In the genomic region with DNA sequence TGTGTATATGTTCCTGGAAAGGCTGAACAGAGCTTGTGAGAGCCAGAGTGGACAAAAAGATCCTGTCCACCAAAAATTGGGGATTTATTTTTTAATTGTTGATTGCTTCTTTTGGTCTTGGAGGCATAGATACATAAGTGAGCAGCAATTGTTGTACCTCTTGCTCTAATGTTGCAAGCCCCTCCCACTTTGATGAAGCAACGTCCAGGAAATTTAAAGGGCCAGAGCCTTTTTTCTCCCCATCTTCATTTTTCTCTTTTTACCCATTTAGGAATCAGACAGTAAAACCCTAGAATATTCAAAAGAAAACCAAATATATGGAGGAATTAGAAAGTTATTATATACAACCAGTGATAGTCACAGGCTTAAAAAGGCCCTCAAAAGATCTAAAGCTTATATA, we compare ENCODE assay signal across 27 cellular contexts.
"Had no signal": no experiment of that assay in that cellular context is flagged by ENCODE, and none has a peak within 500 bp of the region (broad histone marks: within the 10 kb centered on the region; RNA-seq: fewer than 3 reads in every experiment).

No MANE protein-coding gene starts in this region.

- H3K9me3 ChIP-seq: colonic mucosa, esophagus muscularis mucosa, gastroesophageal sphincter, heart left ventricle, left lung, pancreas, right lobe of liver, suprapubic skin, transverse colon, upper lobe of right lung, uterus had no signal

- H3K27ac Mint-ChIP-seq: dendritic cell treated with granulocyte-macrophage colony-stimulating factor and Interleukin-4, amounts not matched to agents 40 ng/mL and 50 ng/mL, for 4 days; endodermal cell; naive thymus-derived CD4-positive, alpha-beta T cell; nephron; stimulated activated naive B cell treated with anti-CD40 and anti-IgM and Interleukin-4, amounts not matched to agents 10 μg/mL and 1 μg/mL and 100 μg/mL, for 72 hours; stimulated activated naive CD8-positive, alpha-beta T cell treated with anti-CD3 and anti-CD28 coated beads, Interleukin-15, Interleukin-2, amounts not matched to agents 100 ng/mL and 50 ng/mL, for 24 hours had no signal

- DNase-seq: colonic mucosa; effector CD8-positive, alpha-beta T cell; endodermal cell; foreskin keratinocyte; heart left ventricle; left cardiac atrium; left lung; mesendoderm; midbrain; naive thymus-derived CD4-positive, alpha-beta T cell; occipital lobe; pancreas; right lobe of liver; small intestine; stimulated activated CD4-positive, alpha-beta T cell treated with anti-CD3 and anti-CD28 coated beads, Interleukin-15, amount 100 ng/mL, for 24 hours; stimulated activated CD4-positive, alpha-beta T cell treated with anti-CD3 and anti-CD28 coated beads, Interleukin-2, amount 100 ng/mL, for 48 hours; stimulated activated naive B cell treated with anti-CD40 and anti-IgM and Interleukin-4, amounts not matched to agents 10 μg/mL and 1 μg/mL and 100 μg/mL, for 72 hours; transverse colon; upper lobe of right lung; uterus had no signal

- H3K4me3 ChIP-seq: colonic mucosa, esophagus muscularis mucosa, gastroesophageal sphincter, heart left ventricle, hepatocyte, left lung, pancreas, right lobe of liver, suprapubic skin, transverse colon, upper lobe of right lung, uterus had no signal

- H3K79me2 ChIP-seq: hepatocyte had no signal

- H3K4me3 Mint-ChIP-seq: dendritic cell treated with granulocyte-macrophage colony-stimulating factor and Interleukin-4, amounts not matched to agents 40 ng/mL and 50 ng/mL, for 4 days; endodermal cell; naive thymus-derived CD4-positive, alpha-beta T cell; nephron; stimulated activated naive B cell treated with anti-CD40 and anti-IgM and Interleukin-4, amounts not matched to agents 10 μg/mL and 1 μg/mL and 100 μg/mL, for 72 hours; stimulated activated naive CD8-positive, alpha-beta T cell treated with anti-CD3 and anti-CD28 coated beads, Interleukin-15, Interleukin-2, amounts not matched to agents 100 ng/mL and 50 ng/mL, for 24 hours had no signal

- H3K27ac ChIP-seq: colonic mucosa, esophagus muscularis mucosa, foreskin keratinocyte, gastroesophageal sphincter, heart left ventricle, hepatocyte, left lung, pancreas, right lobe of liver, suprapubic skin, transverse colon, upper lobe of right lung, uterus had no signal

- H3K27me3 Mint-ChIP-seq: dendritic cell treated with granulocyte-macrophage colony-stimulating factor and Interleukin-4, amounts not matched to agents 40 ng/mL and 50 ng/mL, for 4 days; naive thymus-derived CD4-positive, alpha-beta T cell; stimulated activated naive B cell treated with anti-CD40 and anti-IgM and Interleukin-4, amounts not matched to agents 10 μg/mL and 1 μg/mL and 100 μg/mL, for 72 hours; stimulated activated naive CD8-positive, alpha-beta T cell treated with anti-CD3 and anti-CD28 coated beads, Interleukin-15, Interleukin-2, amounts not matched to agents 100 ng/mL and 50 ng/mL, for 24 hours had no signal

- H3K36me3 Mint-ChIP-seq: naive thymus-derived CD4-positive, alpha-beta T cell; stimulated activated naive B cell treated with anti-CD40 and anti-IgM and Interleukin-4, amounts not matched to agents 10 μg/mL and 1 μg/mL and 100 μg/mL, for 72 hours had no signal

- H3K4me2 ChIP-seq: hepatocyte had no signal

- H3K4me1 ChIP-seq: colonic mucosa, esophagus muscularis mucosa, foreskin keratinocyte, gastroesophageal sphincter, heart left ventricle, left lung, pancreas, right lobe of liver, suprapubic skin, transverse colon, upper lobe of right lung, uterus had no signal

- H3K36me3 ChIP-seq: colonic mucosa, esophagus muscularis mucosa, gastroesophageal sphincter, heart left ventricle, left lung, pancreas, right lobe of liver, suprapubic skin, transverse colon, upper lobe of right lung, uterus had no signal

- ATAC-seq: foreskin keratinocyte; gastroesophageal sphincter; heart left ventricle; left cardiac atrium; left lung; naive thymus-derived CD4-positive, alpha-beta T cell; pancreas; right lobe of liver; stimulated activated naive B cell treated with anti-CD40 and anti-IgM and Interleukin-4, amounts not matched to agents 10 μg/mL and 1 μg/mL and 100 μg/mL, for 72 hours; upper lobe of right lung had no signal

- H3K4me1 Mint-ChIP-seq: endodermal cell; naive thymus-derived CD4-positive, alpha-beta T cell; nephron; stimulated activated naive B cell treated with anti-CD40 and anti-IgM and Interleukin-4, amounts not matched to agents 10 μg/mL and 1 μg/mL and 100 μg/mL, for 72 hours had no signal

- H2AFZ ChIP-seq: hepatocyte had no signal

- H3K27me3 ChIP-seq: colonic mucosa, esophagus muscularis mucosa, foreskin keratinocyte, gastroesophageal sphincter, heart left ventricle, hepatocyte, left lung, pancreas, right lobe of liver, suprapubic skin, transverse colon, upper lobe of right lung, uterus had no signal

- H3K9me3 Mint-ChIP-seq: endodermal cell; nephron; stimulated activated naive CD8-positive, alpha-beta T cell treated with anti-CD3 and anti-CD28 coated beads, Interleukin-15, Interleukin-2, amounts not matched to agents 100 ng/mL and 50 ng/mL, for 24 hours had no signal
